Comparison of ENCODE assay signal across 17 cellular contexts in the genomic region with DNA sequence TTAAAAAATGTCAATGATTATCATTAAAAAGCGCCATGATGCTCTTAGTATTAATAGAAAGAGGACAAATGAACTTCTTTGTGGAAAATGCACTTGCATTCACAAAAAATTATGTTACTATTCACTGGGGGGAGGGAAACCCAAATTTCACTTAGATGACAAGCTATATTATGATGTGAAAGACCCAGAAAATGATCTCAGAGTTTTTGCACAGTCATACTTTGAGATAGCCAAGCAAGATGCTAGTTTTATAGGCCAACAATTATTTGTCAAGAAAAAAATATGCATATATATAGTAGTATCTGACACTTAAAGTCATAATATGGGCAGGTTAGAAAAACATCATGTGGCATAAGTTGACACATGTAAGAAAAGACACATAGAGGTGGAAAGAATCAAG. TPM values are rescaled to one million over a fixed set of nuclear protein-coding genes. Genes with fewer than 3 reads are reported as not detected.
DNase-seq lines count a peak whose midpoint lies in the region; ATAC-seq, FAIRE-seq and TF ChIP-seq lines count a peak whose summit lies in the region.
"Had no signal": no experiment of that assay in that cellular context is flagged by ENCODE, and none has a peak within 500 bp of the region (broad histone marks: within the 10 kb centered on the region; RNA-seq: fewer than 3 reads in every experiment).

No MANE protein-coding gene starts in this region.

- no peak for TF ChIP-seq RAD21 in HepG2 (CRISPR knock-in tag; IDR thresholded peaks at IDR 0.05)

- H4K20me1 ChIP-seq in HepG2 (ENCODE audit: insufficient read depth, low read length): no peaks in the 10 kb centered on the region
- peaks cover 10% of the 10 kb centered on the region for H4K20me1 ChIP-seq in osteoblast (ENCODE audit: insufficient read depth, low read length)
- H4K20me1 ChIP-seq: BLaER1 had no signal

- TF ChIP-seq CTCF in HepG2 (CRISPR knock-in tag; IDR thresholded peaks at IDR 0.05) (no peak), right lobe of liver (IDR thresholded peaks at IDR 0.05) (no peak), osteoblast (IDR thresholded peaks at IDR 0.05; ENCODE audit: extremely low read depth, low read depth, low read length) (no peak), esophagus muscularis mucosa (IDR thresholded peaks at IDR 0.05) (no peak)

- H3K36me3 Mint-ChIP-seq in T-helper 17 cell (ENCODE audit: low read depth): no peaks in the 10 kb centered on the region
- H3K36me3 Mint-ChIP-seq: CD8-positive, alpha-beta memory T cell had no signal

- no peak overlapping the region for H2AFZ ChIP-seq in HepG2 (ENCODE audit: low read length)
- no peak overlapping the region for H2AFZ ChIP-seq in osteoblast (ENCODE audit: low read length)
- H2AFZ ChIP-seq: GM23338 had no signal

- no peak overlapping the region for H3K27ac Mint-ChIP-seq in T-helper 17 cell
- H3K27ac Mint-ChIP-seq: CD8-positive, alpha-beta memory T cell; GM23338; H9 had no signal

- CTCF ChIA-PET in HepG2 (lab: Yijun Ruan, JAX; ENCODE audit: low intra/inter-chr PET ratio, low total read pairs): no interaction called here

- no peak overlapping the region for H3K4me3 Mint-ChIP-seq in T-helper 17 cell
- H3K4me3 Mint-ChIP-seq: CD8-positive, alpha-beta memory T cell; GM23338; H9 had no signal

- POLR2A ChIA-PET in HepG2 (lab: Yijun Ruan, JAX): no interaction called here

- no peaks in the 10 kb centered on the region for H3K36me3 ChIP-seq in HepG2 (replicated peaks in 1 of 2; ENCODE audit: control insufficient read depth in 1 of 2, insufficient read depth in 2 of 2, low read length in 2 of 2)
- H3K36me3 ChIP-seq in right lobe of liver: no peaks in the 10 kb centered on the region
- no peaks in the 10 kb centered on the region for H3K36me3 ChIP-seq in osteoblast (ENCODE audit: insufficient read depth, low read length)
- no peaks in the 10 kb centered on the region for H3K36me3 ChIP-seq in esophagus muscularis mucosa
- H3K36me3 ChIP-seq: BLaER1 had no signal

- DNase-seq in HepG2 (ENCODE audit: low spot score): no peak
- DNase-seq in right lobe of liver: no peak
- DNase-seq in epithelial cell of prostate (ENCODE audit: low read depth, low spot score): no peak
- DNase-seq in osteoblast (ENCODE audit: insufficient read length, low spot score, missing footprints): no peak
- no peak for DNase-seq in T-helper 17 cell
- no peak for DNase-seq in esophagus muscularis mucosa (ENCODE audit: extremely low spot score)
- DNase-seq: AML-193; Caco-2; CD8-positive, alpha-beta memory T cell; DMS53; H9 had no signal

- ATAC-seq in HepG2: no peak
- no peak for ATAC-seq in right lobe of liver
- ATAC-seq in HG03457 (IDR thresholded peaks at IDR 0.05; ENCODE audit: unreplicated experiment): no peak
- ATAC-seq in T-helper 17 cell: no peak
- ATAC-seq in GM18520 (IDR thresholded peaks at IDR 0.05; ENCODE audit: unreplicated experiment): no peak
- ATAC-seq: GM23338 had no signal

- H3K27me3 Mint-ChIP-seq in T-helper 17 cell: no peaks in the 10 kb centered on the region
- H3K27me3 Mint-ChIP-seq: CD8-positive, alpha-beta memory T cell had no signal

- no peak overlapping the region for H3K27ac ChIP-seq in HepG2 (ENCODE audit: extremely low read length, insufficient read depth, low read length)
- H3K27ac ChIP-seq in right lobe of liver: no peak overlapping the region
- H3K27ac ChIP-seq in epithelial cell of prostate: peak overlapping the region; percentile 11
- H3K27ac ChIP-seq in osteoblast (ENCODE audit: low read depth, low read length): peak overlapping the region; percentile 54
- H3K27ac ChIP-seq in esophagus muscularis mucosa (replicated peaks in 1 of 4): no peak overlapping the region
- H3K27ac ChIP-seq: 22Rv1, BLaER1 had no signal

- in situ Hi-C loops in HepG2 (cut with HindIII; ENCODE audit: extremely low pct_ligation_motif_present, low pct_unique_long_range_greater_than_20kb): no loop called here

- no peaks in the 10 kb centered on the region for H3K79me2 ChIP-seq in HepG2 (ENCODE audit: insufficient read depth, low read length)
- peaks cover 98% of the 10 kb centered on the region for H3K79me2 ChIP-seq in osteoblast (ENCODE audit: insufficient read depth, low read length)

- H3K27me3 ChIP-seq in HepG2 (ENCODE audit: control insufficient read depth in 1 of 2, insufficient read depth in 2 of 2, low read length in 2 of 2) (no peaks in the 10 kb centered on the region), right lobe of liver (no peaks in the 10 kb centered on the region), osteoblast (ENCODE audit: insufficient read depth, low read length) (no peaks in the 10 kb centered on the region), esophagus muscularis mucosa (no peaks in the 10 kb centered on the region)
- H3K27me3 ChIP-seq: BLaER1 had no signal

- intact Hi-C loops in HepG2 (cut with micrococcal nuclease; ENCODE audit: unreplicated experiment) (no loop called here), right lobe of liver (cut with DNase I) (no loop called here), esophagus muscularis mucosa (cut with DNase I) (no loop called here)

- WGBS in HepG2 (ENCODE audit: low lambda C conversion rate): 0% methylated on average over 1 of the region's 1 CpG
- WGBS in right lobe of liver (ENCODE audit: insufficient coverage, low coverage, low lambda C conversion rate, missing lambda C conversion rate): 100% methylated on average over 1 of the region's 1 CpG
- WGBS in esophagus muscularis mucosa: 95% methylated on average over 1 of the region's 1 CpG

- H3K4me3 ChIP-seq in HepG2 (replicated peaks in 1 of 3; ENCODE audit: insufficient read depth in 1 of 3, low read depth in 2 of 3, low read length in 3 of 3) (no peak overlapping the region), right lobe of liver (no peak overlapping the region), osteoblast (ENCODE audit: insufficient read depth, low read length) (no peak overlapping the region), esophagus muscularis mucosa (no peak overlapping the region)
- H3K4me3 ChIP-seq: BLaER1, GM23338 had no signal

- H3K4me1 Mint-ChIP-seq in T-helper 17 cell: peaks cover 6% of the 10 kb centered on the region
- H3K4me1 Mint-ChIP-seq: CD8-positive, alpha-beta memory T cell had no signal

- H3K9ac ChIP-seq in HepG2 (ENCODE audit: insufficient read depth, low read depth, low read length): no peak overlapping the region
- H3K9ac ChIP-seq: BLaER1 had no signal

- H3K4me1 ChIP-seq in HepG2 (ENCODE audit: insufficient read depth, low read length) (no peaks in the 10 kb centered on the region), right lobe of liver (peaks cover 0 to 4% (median 2%) of the 10 kb centered on the region in 4 donors), osteoblast (ENCODE audit: insufficient read depth, low read length) (peaks cover 49% of the 10 kb centered on the region), esophagus muscularis mucosa (peaks cover 0 to 54% (median 23%) of the 10 kb centered on the region in 4 donors)
- H3K4me1 ChIP-seq: BLaER1 had no signal

- H3K4me2 ChIP-seq in HepG2 (ENCODE audit: low read depth, low read length) (no peak overlapping the region), osteoblast (ENCODE audit: insufficient read depth, low read length) (no peak overlapping the region)
- H3K4me2 ChIP-seq: BLaER1, GM23338 had no signal

- FAIRE-seq in HepG2 (lab: Jason Lieb, UNC): no peak
- FAIRE-seq: HTR-8/SVneo had no signal

- H3K9me3 ChIP-seq in HepG2 (ENCODE audit: low read length) (no peaks in the 10 kb centered on the region), right lobe of liver (no peaks in the 10 kb centered on the region), osteoblast (ENCODE audit: low read depth, low read length) (no peaks in the 10 kb centered on the region), T-helper 17 cell (ENCODE audit: control insufficient read depth, low read length, poor library complexity, severe bottlenecking) (no peaks in the 10 kb centered on the region), esophagus muscularis mucosa (no peaks in the 10 kb centered on the region)
- H3K9me3 ChIP-seq: BLaER1, Caco-2 had no signal

- TF ChIP-seq POLR2A in HepG2 (IDR thresholded peaks at IDR 0.05; ENCODE audit: insufficient read depth in 1 of 2, low read depth in 2 of 2, low read length in 2 of 2) (no peak), right lobe of liver (IDR thresholded peaks at IDR 0.05) (no peak), esophagus muscularis mucosa (IDR thresholded peaks at IDR 0.05; ENCODE audit: low read depth) (no peak)

- TF ChIP-seq EP300 in HepG2 (IDR thresholded peaks at IDR 0.05; ENCODE audit: low read depth in 2 of 2, low read length in 2 of 2) (no peak), HepG2 (CRISPR knock-in tag; IDR thresholded peaks at IDR 0.05; ENCODE audit: borderline replicate concordance) (no peak), esophagus muscularis mucosa (IDR thresholded peaks at IDR 0.05) (no peak)

- no TSS peak for BruUV-seq in HepG2 (replicated peaks; lab: Mats Ljungman, UMichigan)

TF ChIP-seq in HepG2, 621 proteins besides CTCF, POLR2A, EP300 and RAD21 (continues in another document):
- no peak for TF ChIP-seq TARDBP (CRISPR knock-in tag; IDR thresholded peaks at IDR 0.05)

RNA-seq across cellular contexts. Expression of gene COL5A2, which starts 31.6 kb away (rescaled TPM):
- total RNA-seq in HepG2 (2016; rRNA removed; fragmentation: Illumina TruSeq; extraction: Trizol) (1.5 and 1.6 TPM in 2 replicates), right lobe of liver (10 to 100 TPM in 1 of 6 experiments, 1 to 10 TPM in 5; 5.7 to 17.6 (median 8.6) TPM), osteoblast (632 and 879 TPM in 2 replicates), T-helper 17 cell (under 1 TPM; 0.18 to 0.37 TPM), esophagus muscularis mucosa (10 to 100 TPM; 49.9 to 68.5 (median 59.0) TPM)
- total RNA-seq in HepG2 (2016; cell fraction: cytosol; rRNA removed; fragmentation: Illumina TruSeq; extraction: Trizol; ENCODE audit: low read depth): 0.10 and 0.26 TPM in 2 replicates
- total RNA-seq in HepG2 (2016; cell fraction: insoluble cytoplasmic fraction; rRNA removed; fragmentation: Illumina TruSeq; extraction: Trizol): 1.3 and 1.7 TPM in 2 replicates
- total RNA-seq in HepG2 (2016; cell fraction: membrane; rRNA removed; fragmentation: Illumina TruSeq; extraction: Trizol): 0.38 and 0.43 TPM in 2 replicates
- total RNA-seq in HepG2 (2016; cell fraction: nucleus; rRNA removed; fragmentation: Illumina TruSeq; extraction: Trizol): 1.4 and 1.6 TPM in 2 replicates
- 0.83 and 0.90 TPM in 2 replicates for polyA plus RNA-seq in HepG2 (2011; rRNA removed)
- polyA plus RNA-seq in HepG2 (2011; cell fraction: cytosol; rRNA removed): 0.23 and 0.27 TPM in 2 replicates
- polyA plus RNA-seq in HepG2 (2011; cell fraction: nucleus; rRNA removed): 3.2 and 3.9 TPM in 2 replicates
- polyA plus RNA-seq in HepG2 (2012): 0.32 TPM in 2 replicates
- polyA plus RNA-seq in HepG2 (2016; cell fraction: cytosol; fragmentation: Illumina TruSeq; extraction: Trizol; ENCODE audit: low read depth): 0.07 and 0.10 TPM in 2 replicates
- polyA plus RNA-seq in HepG2 (2016; cell fraction: insoluble cytoplasmic fraction; fragmentation: Illumina TruSeq; extraction: Trizol; ENCODE audit: low read depth): 1.1 and 1.4 TPM in 2 replicates
- polyA plus RNA-seq in HepG2 (2016; cell fraction: membrane; fragmentation: Illumina TruSeq; extraction: Trizol; ENCODE audit: low read depth): 0.24 and 0.29 TPM in 2 replicates
- polyA plus RNA-seq in HepG2 (2016; cell fraction: nucleus; fragmentation: Illumina TruSeq; extraction: Trizol; ENCODE audit: insufficient read depth, low read depth): 1.9 and 2.6 TPM in 2 replicates
- 0.80 and 3.3 TPM in 2 replicates for polyA minus RNA-seq in HepG2 (2011; rRNA and poly(A)+ RNA removed; ENCODE audit: low replicate concordance)
- polyA minus RNA-seq in HepG2 (2011; cell fraction: cytosol; rRNA and poly(A)+ RNA removed): 0.20 TPM in 1 of 2 replicates, not detected in the other
- 0.75 and 1.4 TPM in 2 replicates for polyA minus RNA-seq in HepG2 (2011; cell fraction: nucleus; rRNA and poly(A)+ RNA removed)
- polyA plus RNA-seq: CD8-positive, alpha-beta memory T cell had no signal

Comparison
In these comparisons a context has a peak if more than half of its experiments do, and no peak if none do; other contexts are left out.
1. H3K27ac ChIP-seq: peak in epithelial cell of prostate (single experiment) and osteoblast (single experiment); none in HepG2 (single experiment), right lobe of liver (0 of 3) and esophagus muscularis mucosa (0 of 4).